11 cellular contexts compared by ENCODE assay signal in the genomic region with DNA sequence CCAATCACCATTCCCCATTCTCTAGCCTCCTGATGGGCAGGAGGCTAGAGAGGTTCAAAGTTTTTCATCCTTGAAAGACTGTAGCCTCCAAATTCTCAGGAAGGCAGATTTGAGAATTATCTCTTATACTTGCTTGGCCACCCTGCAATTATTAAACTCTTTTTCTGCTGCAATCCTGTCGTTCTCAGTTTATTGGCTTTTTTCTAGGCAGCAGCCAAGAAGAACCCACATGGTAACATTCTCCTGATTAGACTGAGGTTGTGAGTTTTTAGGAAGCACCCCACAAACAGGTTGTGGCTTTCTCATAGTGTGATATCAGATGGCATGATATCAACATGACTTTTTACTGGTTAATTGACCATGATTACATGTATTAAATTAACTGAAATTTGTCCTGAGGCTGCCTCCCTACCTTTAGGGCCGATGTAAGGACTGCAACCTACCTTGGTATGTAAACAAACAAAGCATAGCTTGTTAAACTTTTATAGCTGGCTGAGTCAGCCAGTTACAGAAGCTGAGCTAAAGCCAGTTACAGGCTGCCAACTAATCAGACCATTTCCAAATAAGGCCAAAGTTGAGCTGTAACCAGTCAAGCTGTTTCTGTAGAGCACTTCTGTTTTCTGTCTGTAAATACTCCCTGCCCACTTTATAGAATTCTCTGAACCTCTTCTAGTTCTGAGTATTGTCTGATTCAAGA. TPM values are rescaled to one million over a fixed set of nuclear protein-coding genes. Genes with fewer than 3 reads are reported as not detected.
DNase-seq lines count a peak whose midpoint lies in the region; ATAC-seq lines count a peak whose summit lies in the region.
"Had no signal": no experiment of that assay in that cellular context is flagged by ENCODE, and none has a peak within 500 bp of the region (broad histone marks: within the 10 kb centered on the region; RNA-seq: fewer than 3 reads in every experiment).

No MANE protein-coding gene starts in this region.

- H3K9me3 Mint-ChIP-seq in CD4-positive, CD25-positive, alpha-beta regulatory T cell: no peaks in the 10 kb centered on the region

- H3K9ac ChIP-seq in mucosa of rectum (ENCODE audit: low read depth in 1 of 2, low read length in 2 of 2): peak overlapping the region in 1 of 2 donors; percentile 1

- DNase-seq in CD4-positive, CD25-positive, alpha-beta regulatory T cell: peak in 1 of 3 donors; percentile 48
- DNase-seq in amniotic epithelial cell (ENCODE audit: low read depth) (peak; percentile 48), SHP77 treated with DMSO at 0.1 percent for 48 hours (lab: John Stamatoyannopoulos, UW) (no peak), NCI-H774 (lab: John Stamatoyannopoulos, UW) (no peak)
- DNase-seq in stimulated activated CD4-positive, alpha-beta T cell treated with anti-CD3 and anti-CD28 coated beads, Interleukin-1b, Interleukin-23, amount 100 ng/mL, for 48 hours: no peak
- DNase-seq: DMS153; kidney; stimulated activated CD4-positive, alpha-beta T cell treated with anti-CD3 and anti-CD28 coated beads, Interleukin-15, amount 100 ng/mL, for 24 hours had no signal

- no peaks in the 10 kb centered on the region for H3K36me3 ChIP-seq in CD4-positive, CD25-positive, alpha-beta regulatory T cell (ENCODE audit: control insufficient read depth, insufficient read depth, low read length)
- no peaks in the 10 kb centered on the region for H3K36me3 ChIP-seq in mucosa of rectum (ENCODE audit: control insufficient read depth in 2 of 2, insufficient read depth in 2 of 2, low read length in 2 of 2)

- no peak overlapping the region for H3K4me3 ChIP-seq in CD4-positive, CD25-positive, alpha-beta regulatory T cell (ENCODE audit: low read depth, low read length)
- no peak overlapping the region for H3K4me3 ChIP-seq in mucosa of rectum (ENCODE audit: low read length in 2 of 2)

- H3K36me3 Mint-ChIP-seq in CD4-positive, CD25-positive, alpha-beta regulatory T cell: no peaks in the 10 kb centered on the region

- peak in 1 of 2 donors; percentile 35 for ATAC-seq in CD4-positive, CD25-positive, alpha-beta regulatory T cell (ENCODE audit: low read depth in 2 of 2)
- ATAC-seq in HG02870 (IDR thresholded peaks at IDR 0.05; ENCODE audit: unreplicated experiment) (peak; percentile 28), GM18498 (IDR thresholded peaks at IDR 0.05; ENCODE audit: unreplicated experiment) (no peak)

- peak overlapping the region in 2 of 4 donors; percentile 65 to 99 for H3K4me3 Mint-ChIP-seq in CD4-positive, CD25-positive, alpha-beta regulatory T cell

- no peak overlapping the region for H3K27ac ChIP-seq in CD4-positive, CD25-positive, alpha-beta regulatory T cell (ENCODE audit: insufficient read depth, low read length, poor library complexity, severe bottlenecking)
- H3K27ac ChIP-seq in mucosa of rectum (ENCODE audit: low read depth in 2 of 2, low read length in 2 of 2): peak overlapping the region; percentile 56 to 71

- peak overlapping the region in 2 of 3 donors; percentile 22 to 82 for H3K27ac Mint-ChIP-seq in CD4-positive, CD25-positive, alpha-beta regulatory T cell

- peaks cover 8 to 29% (median 19%) of the 10 kb centered on the region in 4 donors for H3K4me1 Mint-ChIP-seq in CD4-positive, CD25-positive, alpha-beta regulatory T cell

- H3K27me3 Mint-ChIP-seq in CD4-positive, CD25-positive, alpha-beta regulatory T cell: no peaks in the 10 kb centered on the region

- peaks cover 18% of the 10 kb centered on the region for H3K4me1 ChIP-seq in CD4-positive, CD25-positive, alpha-beta regulatory T cell (ENCODE audit: control insufficient read depth, insufficient read depth, low read length, poor library complexity, severe bottlenecking)
- H3K4me1 ChIP-seq in mucosa of rectum (ENCODE audit: control insufficient read depth in 2 of 2, insufficient read depth in 2 of 2, low read length in 2 of 2): peaks cover 8 to 14% of the 10 kb centered on the region in 2 donors

- H3K27me3 ChIP-seq in CD4-positive, CD25-positive, alpha-beta regulatory T cell (ENCODE audit: control insufficient read depth, insufficient read depth, low read length): no peaks in the 10 kb centered on the region
- H3K27me3 ChIP-seq in mucosa of rectum (ENCODE audit: control insufficient read depth in 2 of 2, insufficient read depth in 2 of 2, low read length in 2 of 2): no peaks in the 10 kb centered on the region

- no peaks in the 10 kb centered on the region for H3K9me3 ChIP-seq in CD4-positive, CD25-positive, alpha-beta regulatory T cell (ENCODE audit: control insufficient read depth in 2 of 2, low read length in 2 of 2)
- peaks cover 0 to 4% of the 10 kb centered on the region in 2 donors for H3K9me3 ChIP-seq in mucosa of rectum (ENCODE audit: control insufficient read depth in 2 of 2, low read length in 2 of 2)

RNA-seq across cellular contexts. Expression of a gene that starts 3.2 kb away (rescaled TPM):
- total RNA-seq in CD4-positive, CD25-positive, alpha-beta regulatory T cell: 5.7 TPM
- polyA plus RNA-seq in CD4-positive, CD25-positive, alpha-beta regulatory T cell: 1 to 10 TPM; 3.1 to 5.4 (median 4.3) TPM
